1 cellular context compared by ENCODE assay signal in genomic region chr17:58329035-58329807, GRCh38.
TF ChIP-seq lines count a peak whose summit lies in the region.

No MANE protein-coding gene starts in this region.

TF ChIP-seq in WTC11, 78 proteins besides CTCF, POLR2A, EP300 and RAD21 (continued from another document):
- no peak for TF ChIP-seq SMAD3 (CRISPR knock-in tag; IDR thresholded peaks at IDR 0.05; ENCODE audit: borderline replicate concordance)
